ENCODE assay signal across 21 cellular contexts in genomic region chr7:113094517-113095249, GRCh38.
A peak's percentile ranks its signal among the peaks of the same experiment; 100 is the strongest.
DNase-seq lines count a peak whose midpoint lies in the region; ATAC-seq and TF ChIP-seq lines count a peak whose summit lies in the region.
"Had no signal": no experiment of that assay in that cellular context is flagged by ENCODE, and none has a peak within 500 bp of the region (broad histone marks: within the 10 kb centered on the region; RNA-seq: fewer than 3 reads in every experiment).

No MANE protein-coding gene starts in this region.

- ATAC-seq in GM18870 (IDR thresholded peaks at IDR 0.05; ENCODE audit: unreplicated experiment) (peak; percentile 49), GM21423 (IDR thresholded peaks at IDR 0.05; ENCODE audit: unreplicated experiment) (peak; percentile 57), HG03175 (IDR thresholded peaks at IDR 0.05; ENCODE audit: unreplicated experiment) (peak; percentile 70), GM21515 (IDR thresholded peaks at IDR 0.05; ENCODE audit: unreplicated experiment) (no peak)
- ATAC-seq: CD8-positive, alpha-beta T cell had no signal

- H3K4me3 ChIP-seq in WERI-Rb-1 (ENCODE audit: low read depth, low read length) = no peak overlapping the region
- H3K4me3 ChIP-seq: BLaER1 treated with 17β-estradiol and CSF1 and Interleukin-3, amounts not matched to agents 10 nM and 100 nM; PC-9; SJCRH30 had no signal

- no peak for TF ChIP-seq CTCF in WERI-Rb-1 (IDR thresholded peaks at IDR 0.05; ENCODE audit: low read depth, low read length)

- H3K36me3 ChIP-seq in WERI-Rb-1 = no peaks in the 10 kb centered on the region
- H3K36me3 ChIP-seq: BLaER1 treated with 17β-estradiol and CSF1 and Interleukin-3, amounts not matched to agents 10 nM and 100 nM; SJCRH30 had no signal

- DNase-seq in WERI-Rb-1 (peak; percentile 12), substantia nigra (lab: John Stamatoyannopoulos, UW) (no peak), NCI-H1105 (lab: John Stamatoyannopoulos, UW) (no peak)
- no peak for DNase-seq in stimulated activated CD4-positive, alpha-beta T cell treated with anti-CD3 and anti-CD28 coated beads, Interleukin-4, amount 100 ng/mL, for 24 hours
- DNase-seq: Calu3; CD8-positive, alpha-beta T cell; EL; HFFc6; KBM-7; NCI-H187; NCI-H2107; NCI-H510A; NCI-H748 treated with DMSO at 0.1 percent for 48 hours; PC-9; SJCRH30 had no signal

- H3K27ac ChIP-seq in WERI-Rb-1 = no peak overlapping the region
- H3K27ac ChIP-seq in substantia nigra (ENCODE audit: low read depth, low read length, poor library complexity, severe bottlenecking) = no peak overlapping the region
- H3K27ac ChIP-seq: BLaER1 treated with 17β-estradiol and CSF1 and Interleukin-3, amounts not matched to agents 10 nM and 100 nM; PC-9; RWPE1; SJCRH30 had no signal

- no peaks in the 10 kb centered on the region for H3K9me3 ChIP-seq in WERI-Rb-1 (ENCODE audit: severe bottlenecking)
- H3K9me3 ChIP-seq: BLaER1 treated with 17β-estradiol and CSF1 and Interleukin-3, amounts not matched to agents 10 nM and 100 nM; SJCRH30 had no signal

- H3K27me3 ChIP-seq in WERI-Rb-1 (ENCODE audit: insufficient read depth, low read depth, severe bottlenecking) = no peaks in the 10 kb centered on the region
- H3K27me3 ChIP-seq: BLaER1 treated with 17β-estradiol and CSF1 and Interleukin-3, amounts not matched to agents 10 nM and 100 nM; SJCRH30 had no signal
